In the genomic region with DNA sequence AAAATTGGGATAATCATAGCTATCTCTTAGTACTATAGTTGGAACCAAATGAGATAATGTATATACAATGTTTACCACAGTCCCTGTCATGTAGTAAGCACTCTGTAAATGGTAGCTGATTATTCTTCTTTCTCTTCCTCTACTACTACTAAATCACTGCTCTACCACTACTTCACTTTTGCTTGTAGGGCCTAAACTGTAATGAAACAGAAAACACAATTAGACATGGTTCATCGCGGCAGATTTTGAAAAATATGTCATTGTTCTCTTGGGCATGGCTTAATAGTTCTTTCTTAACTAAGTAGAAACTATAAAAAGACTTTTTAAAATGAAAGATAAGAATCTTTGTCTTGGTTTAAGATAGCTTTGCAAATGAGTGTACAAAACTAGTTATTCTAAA, we compare ENCODE assay signal across 19 cellular contexts. TPM values are rescaled to one million over a fixed set of nuclear protein-coding genes. Genes with fewer than 3 reads are reported as not detected.
DNase-seq lines count a peak whose midpoint lies in the region; ATAC-seq, FAIRE-seq and TF ChIP-seq lines count a peak whose summit lies in the region.
"Had no signal": no experiment of that assay in that cellular context is flagged by ENCODE, and none has a peak within 500 bp of the region (broad histone marks: within the 10 kb centered on the region; RNA-seq: fewer than 3 reads in every experiment).

No MANE protein-coding gene starts in this region.

- H3K4me1 ChIP-seq in DOHH2 (ENCODE audit: control insufficient read depth, low read length): peaks cover 67% of the 10 kb centered on the region

- H3K27ac Mint-ChIP-seq in activated T-helper 17 cell treated with anti-CD3 and anti-CD28 coated beads, Interleukin-2, amount 50 U/mL, for 72 hours: peak overlapping the region; percentile 29
- H3K27ac Mint-ChIP-seq: IgD-negative memory B cell had no signal

- H3K27me3 ChIP-seq in DOHH2 (ENCODE audit: control insufficient read depth, low read length): no peaks in the 10 kb centered on the region
- H3K27me3 ChIP-seq: Peyer's patch had no signal

- DNase-seq in GM19239 (ENCODE audit: insufficient read length, low spot score) (no peak), NOMO-1 treated with DMSO at 0.1 percent for 48 hours (lab: John Stamatoyannopoulos, UW; ENCODE audit: unreplicated experiment) (no peak)
- DNase-seq in stimulated activated CD4-positive, alpha-beta T cell treated with anti-CD3 and anti-CD28 coated beads, Interleukin-4, amount 100 ng/mL, for 1 hour: no peak
- DNase-seq: CD4-positive, CD25-positive, alpha-beta regulatory T cell; DND-41; GF-D8; MV-4-11; NCI-H1436; NCI-H2081; NCI-H69; Peyer's patch; Right ventricle myocardium superior had no signal

- H3K9me2 ChIP-seq in DOHH2 (replicated peaks; ENCODE audit: control insufficient read depth, low read length): no peaks in the 10 kb centered on the region

- H3K79me2 ChIP-seq in DOHH2 (ENCODE audit: control insufficient read depth, low read length): peaks cover 77% of the 10 kb centered on the region

- peak overlapping the region; percentile 74 for H3K4me2 ChIP-seq in DOHH2 (ENCODE audit: low read length)

- no peak overlapping the region for H3K4me3 Mint-ChIP-seq in activated T-helper 17 cell treated with anti-CD3 and anti-CD28 coated beads, Interleukin-2, amount 50 U/mL, for 72 hours
- H3K4me3 Mint-ChIP-seq: CD4-positive, CD25-positive, alpha-beta regulatory T cell had no signal

- ATAC-seq in HG03432 (IDR thresholded peaks at IDR 0.05; ENCODE audit: unreplicated experiment): peak; percentile 55
- no peak for ATAC-seq in activated T-helper 17 cell treated with anti-CD3 and anti-CD28 coated beads, Interleukin-2, amount 50 U/mL, for 72 hours (replicated peaks)
- no peak for ATAC-seq in GM21529 (IDR thresholded peaks at IDR 0.05; ENCODE audit: unreplicated experiment)
- no peak for ATAC-seq in HG03442 (IDR thresholded peaks at IDR 0.05; ENCODE audit: unreplicated experiment)

- H3K27ac ChIP-seq in DOHH2 (ENCODE audit: low read depth, low read length): peak overlapping the region; percentile 99
- H3K27ac ChIP-seq: Peyer's patch had no signal

- no peaks in the 10 kb centered on the region for H3K27me3 Mint-ChIP-seq in activated T-helper 17 cell treated with anti-CD3 and anti-CD28 coated beads, Interleukin-2, amount 50 U/mL, for 72 hours
- H3K27me3 Mint-ChIP-seq: CD4-positive, CD25-positive, alpha-beta regulatory T cell; IgD-negative memory B cell had no signal

- peaks cover 94% of the 10 kb centered on the region for H3K36me3 ChIP-seq in DOHH2 (ENCODE audit: control insufficient read depth, low read length)

- TF ChIP-seq CTCF in DOHH2 (IDR thresholded peaks at IDR 0.05; ENCODE audit: low read depth, low read length, poor library complexity, severe bottlenecking): no peak

- H4K20me1 ChIP-seq in DOHH2 (ENCODE audit: control insufficient read depth, insufficient read depth, low read depth, low read length): no peaks in the 10 kb centered on the region

- H3K4me1 Mint-ChIP-seq in activated T-helper 17 cell treated with anti-CD3 and anti-CD28 coated beads, Interleukin-2, amount 50 U/mL, for 72 hours: peaks cover 19% of the 10 kb centered on the region

- peak overlapping the region; percentile 65 for H3K4me3 ChIP-seq in DOHH2 (ENCODE audit: low read length)
- H3K4me3 ChIP-seq: Peyer's patch had no signal

- peaks cover 94% of the 10 kb centered on the region for H3K36me3 Mint-ChIP-seq in activated T-helper 17 cell treated with anti-CD3 and anti-CD28 coated beads, Interleukin-2, amount 50 U/mL, for 72 hours (ENCODE audit: low read depth)

- peak; percentile 73 for FAIRE-seq in GM19239 (lab: Jason Lieb, UNC)
- FAIRE-seq: H54 had no signal

- H3K9me3 ChIP-seq in DOHH2 (ENCODE audit: control insufficient read depth, insufficient read depth, low read length): no peaks in the 10 kb centered on the region
- H3K9me3 ChIP-seq: Peyer's patch had no signal

- H3K9me3 Mint-ChIP-seq in activated T-helper 17 cell treated with anti-CD3 and anti-CD28 coated beads, Interleukin-2, amount 50 U/mL, for 72 hours: no peaks in the 10 kb centered on the region
- H3K9me3 Mint-ChIP-seq: IgD-negative memory B cell had no signal

- H3F3A ChIP-seq in DOHH2 (ENCODE audit: control insufficient read depth, insufficient read depth): peaks cover 49% of the 10 kb centered on the region

RNA-seq across cellular contexts. Expression of a gene that starts 34.9 kb away (rescaled TPM):
- 10 to 100 TPM; 21.6 to 23.7 TPM for total RNA-seq in activated T-helper 17 cell treated with anti-CD3 and anti-CD28 coated beads, Interleukin-2, amount 50 U/mL, for 72 hours
